ENCODE assay signal across 17 cellular contexts in the genomic region with DNA sequence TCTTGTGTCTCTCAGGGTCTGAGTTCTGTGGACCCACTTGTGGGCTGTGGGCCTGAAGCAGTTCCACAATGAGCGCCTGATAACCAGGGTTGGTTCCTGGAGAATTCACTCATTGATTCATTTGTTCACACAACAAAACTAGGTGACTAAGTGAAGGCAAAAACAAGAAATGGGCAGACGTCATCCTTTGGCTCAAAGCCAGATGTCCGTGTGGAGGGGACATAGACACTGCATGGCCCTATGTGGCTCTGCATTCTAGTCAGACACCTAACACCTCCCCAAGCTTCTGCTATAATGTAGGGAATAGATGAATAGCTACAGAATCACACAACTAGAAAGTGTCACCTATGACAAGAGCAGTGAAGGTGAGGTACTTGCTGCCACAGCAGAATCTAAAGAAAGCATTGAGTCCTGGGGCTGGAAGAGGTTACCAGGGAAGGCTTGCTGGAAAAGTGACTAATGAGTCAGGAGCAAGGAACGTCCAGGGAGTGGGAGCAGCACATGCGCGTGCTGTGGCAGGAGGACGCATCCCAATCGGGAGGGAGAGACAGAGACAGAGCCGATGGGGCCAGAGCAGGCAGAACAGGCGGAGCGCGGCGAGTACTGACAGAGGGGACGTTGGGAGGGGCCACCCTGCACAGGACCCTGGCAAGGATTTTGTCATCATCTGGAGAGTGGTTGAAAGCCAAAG. TPM values are rescaled to one million over a fixed set of nuclear protein-coding genes. Genes with fewer than 3 reads are reported as not detected.
DNase-seq lines count a peak whose midpoint lies in the region; ATAC-seq and TF ChIP-seq lines count a peak whose summit lies in the region.
"Had no signal": no experiment of that assay in that cellular context is flagged by ENCODE, and none has a peak within 500 bp of the region (broad histone marks: within the 10 kb centered on the region; RNA-seq: fewer than 3 reads in every experiment).

No MANE protein-coding gene starts in this region.

- H2AFZ ChIP-seq in GM23248 (no peak overlapping the region), hepatocyte (no peak overlapping the region)

- H3K9me3 Mint-ChIP-seq in stimulated activated naive B cell treated with anti-CD40 and anti-IgM and Interleukin-4, amounts not matched to agents 10 μg/mL and 1 μg/mL and 100 μg/mL, for 72 hours: peaks cover 0 to 3% of the 10 kb centered on the region in 2 donors

- H3K4me1 ChIP-seq in GM23248 (ENCODE audit: insufficient read depth): no peaks in the 10 kb centered on the region
- H3K4me1 ChIP-seq in hepatocyte (ENCODE audit: insufficient read depth): no peaks in the 10 kb centered on the region
- H3K4me1 ChIP-seq: SJSA1 had no signal

- H3K27me3 ChIP-seq in GM23248 (replicated peaks; ENCODE audit: insufficient read depth) (no peaks in the 10 kb centered on the region), hepatocyte (no peaks in the 10 kb centered on the region)
- H3K27me3 ChIP-seq: SJSA1 had no signal

- H3K27ac ChIP-seq in GM23248 (no peak overlapping the region), hepatocyte (no peak overlapping the region)
- H3K27ac ChIP-seq: C4-2B, SJSA1 had no signal

- no peaks in the 10 kb centered on the region for H3K9me2 ChIP-seq in GM23248 (ENCODE audit: insufficient read depth)
- H3K9me2 ChIP-seq in hepatocyte (replicated peaks; ENCODE audit: insufficient read depth): no peaks in the 10 kb centered on the region

- no peak overlapping the region for H3K27ac Mint-ChIP-seq in stimulated activated naive B cell treated with anti-CD40 and anti-IgM and Interleukin-4, amounts not matched to agents 10 μg/mL and 1 μg/mL and 100 μg/mL, for 72 hours

- H3K9me3 ChIP-seq in GM23248 (ENCODE audit: low read depth): no peaks in the 10 kb centered on the region
- no peaks in the 10 kb centered on the region for H3K9me3 ChIP-seq in hepatocyte (ENCODE audit: low read depth)
- H3K9me3 ChIP-seq: SJSA1 had no signal

- H3K4me3 ChIP-seq in GM23248 (no peak overlapping the region), hepatocyte (no peak overlapping the region)
- H3K4me3 ChIP-seq: SJSA1 had no signal

- in situ Hi-C loops in GM23248 (cut with MboI): no loop called here

- no peaks in the 10 kb centered on the region for H4K20me1 ChIP-seq in GM23248 (ENCODE audit: insufficient read depth)
- H4K20me1 ChIP-seq in hepatocyte (ENCODE audit: insufficient read depth, poor library complexity, severe bottlenecking): no peaks in the 10 kb centered on the region

- WGBS in GM23248 (ENCODE audit: low coverage in 1 of 2, low lambda C conversion rate in 2 of 2, missing lambda C conversion rate in 2 of 2), 2 experiments: 36 to 51% methylated on average over 12 to 14 of the region's 14 CpGs
- 86% methylated on average over 14 of the region's 14 CpGs for WGBS in hepatocyte (ENCODE audit: low lambda C conversion rate, missing lambda C conversion rate)

- H3F3A ChIP-seq in GM23248 (ENCODE audit: insufficient read depth): no peaks in the 10 kb centered on the region

- no peaks in the 10 kb centered on the region for H3K36me3 Mint-ChIP-seq in stimulated activated naive B cell treated with anti-CD40 and anti-IgM and Interleukin-4, amounts not matched to agents 10 μg/mL and 1 μg/mL and 100 μg/mL, for 72 hours

- TF ChIP-seq CTCF in hepatocyte (IDR thresholded peaks at IDR 0.05; ENCODE audit: poor library complexity): no peak

- no peaks in the 10 kb centered on the region for H3K4me1 Mint-ChIP-seq in stimulated activated naive B cell treated with anti-CD40 and anti-IgM and Interleukin-4, amounts not matched to agents 10 μg/mL and 1 μg/mL and 100 μg/mL, for 72 hours

- no peak overlapping the region for H3K4me3 Mint-ChIP-seq in stimulated activated naive B cell treated with anti-CD40 and anti-IgM and Interleukin-4, amounts not matched to agents 10 μg/mL and 1 μg/mL and 100 μg/mL, for 72 hours

- peak; percentile 27 for DNase-seq in A172 (ENCODE audit: low spot score)
- peak; percentile 55 for DNase-seq in GM23248
- peak; percentile 33 for DNase-seq in SW480 (ENCODE audit: low spot score)
- peak; percentile 63 for DNase-seq in islet precursor cell
- DNase-seq in T1000 (lab: John Stamatoyannopoulos, UW): no peak
- no peak for DNase-seq in stimulated activated naive B cell treated with anti-CD40 and anti-IgM and Interleukin-4, amounts not matched to agents 10 μg/mL and 1 μg/mL and 100 μg/mL, for 72 hours
- DNase-seq in hepatocyte (ENCODE audit: low spot score): no peak
- DNase-seq: DMS153, EL, H7, NCI-H1417 treated with DMSO at 0.1 percent for 48 hours, NCI-H2081, NCI-H748 treated with DMSO at 0.1 percent for 48 hours, PC-3 had no signal

- H3K79me2 ChIP-seq in GM23248 (ENCODE audit: insufficient read depth) (no peaks in the 10 kb centered on the region), hepatocyte (no peaks in the 10 kb centered on the region)

- peaks cover 7 to 8% of the 10 kb centered on the region in 2 donors for H3K27me3 Mint-ChIP-seq in stimulated activated naive B cell treated with anti-CD40 and anti-IgM and Interleukin-4, amounts not matched to agents 10 μg/mL and 1 μg/mL and 100 μg/mL, for 72 hours

- H3K9ac ChIP-seq in GM23248: no peak overlapping the region

- ATAC-seq in stimulated activated naive B cell treated with anti-CD40 and anti-IgM and Interleukin-4, amounts not matched to agents 10 μg/mL and 1 μg/mL and 100 μg/mL, for 72 hours (replicated peaks): no peak
- no peak for ATAC-seq in GM18861 (IDR thresholded peaks at IDR 0.05; ENCODE audit: unreplicated experiment)
- ATAC-seq: PC-3 had no signal

- no peaks in the 10 kb centered on the region for H3K36me3 ChIP-seq in GM23248 (ENCODE audit: low read depth)
- no peaks in the 10 kb centered on the region for H3K36me3 ChIP-seq in hepatocyte (replicated peaks; ENCODE audit: insufficient read depth, low read depth)
- H3K36me3 ChIP-seq: SJSA1 had no signal

- no peak overlapping the region for H3K4me2 ChIP-seq in GM23248 (ENCODE audit: unreplicated experiment)
- H3K4me2 ChIP-seq in hepatocyte: no peak overlapping the region

RNA-seq across cellular contexts. Expression of a gene that starts 58.9 kb away (rescaled TPM):
- not detected in 2 replicates for total RNA-seq in A172 (2014; rRNA removed; shearing (Covaris generic))
- total RNA-seq in GM23248 (2014; rRNA removed; shearing (Covaris generic)): 0.76 TPM in 1 of 2 replicates, not detected in the other
- 0.76 and 0.84 TPM in 2 replicates for polyA plus RNA-seq in GM23248 (2016; fragmentation: Nextera tagmentation; extraction: Ambion mirVana)
- total RNA-seq in hepatocyte: 0.20 and 1.7 TPM in 2 replicates
- 1.9 and 2.7 TPM in 2 replicates for polyA plus RNA-seq in hepatocyte
- total RNA-seq: H7, PC-3, SJSA1 had no signal

Comparison
In these comparisons a context has a peak if more than half of its experiments do, and no peak if none do; other contexts are left out.
1. DNase-seq: peak in A172 (single experiment), GM23248 (single experiment), SW480 (single experiment) and islet precursor cell (single experiment); none in T1000 (single experiment), stimulated activated naive B cell treated with anti-CD40 and anti-IgM and Interleukin-4, amounts not matched to agents 10 μg/mL and 1 μg/mL and 100 μg/mL, for 72 hours (single experiment) and hepatocyte (single experiment).